ENCODE assay signal across 9 cellular contexts in genomic region chr11:20158597-20159257, GRCh38. TPM values are rescaled to one million over a fixed set of nuclear protein-coding genes. Genes with fewer than 3 reads are reported as not detected.
DNase-seq lines count a peak whose midpoint lies in the region; ATAC-seq and TF ChIP-seq lines count a peak whose summit lies in the region.
"Had no signal": no experiment of that assay in that cellular context is flagged by ENCODE, and none has a peak within 500 bp of the region (broad histone marks: within the 10 kb centered on the region; RNA-seq: fewer than 3 reads in every experiment).

No MANE protein-coding gene starts in this region.

- H3K36me3 ChIP-seq in fibroblast of lung (ENCODE audit: control insufficient read depth, insufficient read depth, low read length) = no peaks in the 10 kb centered on the region
- H3K36me3 ChIP-seq in CD8-positive, alpha-beta T cell (ENCODE audit: insufficient read depth, low read length) = no peaks in the 10 kb centered on the region
- H3K36me3 ChIP-seq: tibial artery had no signal

- CTCF ChIA-PET in CD8-positive, alpha-beta T cell (lab: Charles Lee) = no interaction called here

- peaks cover 2% of the 10 kb centered on the region for H4K20me1 ChIP-seq in fibroblast of lung (ENCODE audit: control insufficient read depth, extremely low read depth, insufficient read depth, low read length)

- H3K4me3 ChIP-seq in fibroblast of lung (replicated peaks in 1 of 4; ENCODE audit: control extremely low read depth in 1 of 4, insufficient read depth in 1 of 4, low read depth in 3 of 4, low read length in 4 of 4) = no peak overlapping the region
- no peak overlapping the region for H3K4me3 ChIP-seq in CD8-positive, alpha-beta T cell (ENCODE audit: low read depth, low read length)
- H3K4me3 ChIP-seq: tibial artery had no signal

- H3K4me3 Mint-ChIP-seq in neural crest cell = peak overlapping the region; percentile 81
- H3K4me3 Mint-ChIP-seq in CD8-positive, alpha-beta T cell = no peak overlapping the region

- peaks cover 99% of the 10 kb centered on the region for H3K27me3 Mint-ChIP-seq in neural crest cell (ENCODE audit: low read depth)
- peaks cover 70% of the 10 kb centered on the region for H3K27me3 Mint-ChIP-seq in CD8-positive, alpha-beta T cell (ENCODE audit: low read depth)

- no peak overlapping the region for H2AFZ ChIP-seq in fibroblast of lung (ENCODE audit: low read length)

- H3K9me3 ChIP-seq in fibroblast of lung (ENCODE audit: control insufficient read depth, insufficient read depth, low read depth, low read length) = no peaks in the 10 kb centered on the region
- no peaks in the 10 kb centered on the region for H3K9me3 ChIP-seq in CD8-positive, alpha-beta T cell (ENCODE audit: low read length)

- peaks cover 60% of the 10 kb centered on the region for H3K4me1 Mint-ChIP-seq in neural crest cell
- H3K4me1 Mint-ChIP-seq in CD8-positive, alpha-beta T cell (ENCODE audit: low read depth) = peaks cover 34% of the 10 kb centered on the region

- H3K27ac ChIP-seq in fibroblast of lung (ENCODE audit: insufficient read depth, low read length) = no peak overlapping the region
- no peak overlapping the region for H3K27ac ChIP-seq in CD8-positive, alpha-beta T cell (ENCODE audit: low read depth, low read length)
- H3K27ac ChIP-seq: tibial artery had no signal

- no peak for ATAC-seq in CD8-positive, alpha-beta T cell
- ATAC-seq in GM18861 (IDR thresholded peaks at IDR 0.05; ENCODE audit: unreplicated experiment) (no peak), HG03175 (IDR thresholded peaks at IDR 0.05; ENCODE audit: unreplicated experiment) (no peak)

- peak; percentile 56 for DNase-seq in GM20000 (ENCODE audit: low spot score)
- peak; percentile 59 for DNase-seq in RPMI7951 (ENCODE audit: low read depth)
- peak; percentile 65 to 71 for DNase-seq in fibroblast of lung (ENCODE audit: low read depth in 2 of 2)
- peak; percentile 77 for DNase-seq in neural crest cell (ENCODE audit: low read depth, low spot score)
- DNase-seq in CD8-positive, alpha-beta T cell = no peak
- no peak for DNase-seq in occipital lobe (lab: John Stamatoyannopoulos, UW)

- no peaks in the 10 kb centered on the region for H3K4me1 ChIP-seq in fibroblast of lung (ENCODE audit: control insufficient read depth, extremely low read depth, insufficient read depth, low read length)
- H3K4me1 ChIP-seq in CD8-positive, alpha-beta T cell (ENCODE audit: insufficient read depth, low read length) = peaks cover 19% of the 10 kb centered on the region

- H3K4me2 ChIP-seq in fibroblast of lung (ENCODE audit: extremely low read depth, insufficient read depth, low read length) = no peak overlapping the region

- TF ChIP-seq CTCF in GM20000 (IDR thresholded peaks at IDR 0.05; ENCODE audit: extremely low read depth, missing control alignments) (no peak), fibroblast of lung (conservative IDR thresholded peaks at IDR 0.05 in 1 of 2, IDR thresholded peaks at IDR 0.05 in 1 of 2; ENCODE audit: low read depth in 1 of 2, low read length in 2 of 2) (no peak), neural crest cell (conservative IDR thresholded peaks at IDR 0.05) (no peak)
- no peak for TF ChIP-seq CTCF in CD8-positive, alpha-beta T cell (IDR thresholded peaks at IDR 0.05)

- H3K9ac ChIP-seq in fibroblast of lung (ENCODE audit: insufficient read depth, low read length) = no peak overlapping the region

- peaks cover 7% of the 10 kb centered on the region for H3K36me3 Mint-ChIP-seq in neural crest cell (ENCODE audit: low read depth)
- H3K36me3 Mint-ChIP-seq in CD8-positive, alpha-beta T cell = no peaks in the 10 kb centered on the region

- intact Hi-C loops in CD8-positive, alpha-beta T cell (cut with DNase I, micrococcal nuclease) = loop anchor here in 1 of 2 experiments (10.0 kb wide), 1 partner anchor 206 kb away; the partner anchor contains the start of gene HTATIP2

- H3K9me3 Mint-ChIP-seq in neural crest cell = no peaks in the 10 kb centered on the region
- H3K9me3 Mint-ChIP-seq in CD8-positive, alpha-beta T cell = no peaks in the 10 kb centered on the region

- peaks cover 90% of the 10 kb centered on the region for H3K27me3 ChIP-seq in fibroblast of lung (ENCODE audit: control insufficient read depth, insufficient read depth, low read length)
- H3K27me3 ChIP-seq in CD8-positive, alpha-beta T cell (ENCODE audit: insufficient read depth, low read length) = peaks cover 56% of the 10 kb centered on the region

- no peak overlapping the region for H3K27ac Mint-ChIP-seq in neural crest cell (ENCODE audit: unreplicated experiment)
- no peak overlapping the region for H3K27ac Mint-ChIP-seq in CD8-positive, alpha-beta T cell

- no peaks in the 10 kb centered on the region for H3K79me2 ChIP-seq in fibroblast of lung (ENCODE audit: control insufficient read depth, insufficient read depth, low read length)

- POLR2A ChIA-PET in CD8-positive, alpha-beta T cell (lab: Charles Lee) = no interaction called here

RNA-seq across cellular contexts. Expression of gene DBX1, which starts 1.5 kb away (rescaled TPM):
- total RNA-seq in RPMI7951 (2014; rRNA removed; shearing (Covaris generic)) = not detected in 2 replicates
- not detected in 2 replicates for total RNA-seq in fibroblast of lung
- not detected in 2 replicates for polyA plus RNA-seq in fibroblast of lung
- polyA plus RNA-seq in fibroblast of lung (2012) = not detected in 2 replicates
- polyA minus RNA-seq in fibroblast of lung (ENCODE audit: low replicate concordance) = not detected in 2 replicates
- 26.3 and 29.6 TPM in 2 replicates for total RNA-seq in neural crest cell
- total RNA-seq in CD8-positive, alpha-beta T cell = not detected
- not detected for total RNA-seq in occipital lobe

Comparison
In these comparisons a context has a peak if more than half of its experiments do, and no peak if none do; other contexts are left out.
1. DNase-seq: peak in GM20000 (single experiment), RPMI7951 (single experiment), fibroblast of lung (2 of 2) and neural crest cell (single experiment); none in CD8-positive, alpha-beta T cell (0 of 7) and occipital lobe (single experiment).
2. RNA of gene DBX1, which starts 1.5 kb away (total RNA-seq): 26.3 to 29.6 TPM in neural crest cell; not detected in CD8-positive, alpha-beta T cell, not detected in RPMI7951, not detected in fibroblast of lung and not detected in occipital lobe (single experiment); every median in the first group is over 10 times any median in the second.